In the genomic region with DNA sequence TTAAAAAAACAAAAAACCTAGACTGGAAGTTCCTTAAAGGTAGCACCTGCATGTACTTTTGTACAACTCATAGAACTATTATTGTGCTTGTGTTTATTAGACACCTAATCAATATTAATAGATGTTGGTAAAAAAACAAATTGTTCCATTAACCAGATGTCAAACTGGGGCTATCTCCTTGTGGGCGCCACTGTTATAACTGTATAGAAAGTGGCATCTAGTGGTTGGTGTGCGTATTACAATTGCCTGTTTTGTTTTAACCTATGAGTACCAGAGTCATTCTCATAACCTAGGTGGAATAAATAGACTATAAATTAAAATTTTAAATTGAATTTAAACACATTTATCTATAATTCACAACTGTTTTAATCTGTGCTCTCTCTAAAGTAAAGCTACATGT, we compare ENCODE assay signal across 8 cellular contexts.
A peak's percentile ranks its signal among the peaks of the same experiment; 100 is the strongest.
DNase-seq lines count a peak whose midpoint lies in the region; ATAC-seq and TF ChIP-seq lines count a peak whose summit lies in the region.

No MANE protein-coding gene starts in this region.

- H3K4ac ChIP-seq in H9 (ENCODE audit: low read depth, low read length), result no peak overlapping the region

- no peak overlapping the region for H3K4me3 Mint-ChIP-seq in activated CD4-positive, alpha-beta T cell treated with anti-CD3 and anti-CD28 coated beads, Interleukin-2, amount 10 ng/mL, durations not matched to agents 24 days and 14 days
- H3K4me3 Mint-ChIP-seq in H9 (no peak overlapping the region), natural killer cell (no peak overlapping the region)

- H4K5ac ChIP-seq in H9 (ENCODE audit: insufficient read length, low read depth, low read length), result no peak overlapping the region

- H2BK15ac ChIP-seq in H9 (ENCODE audit: low read depth, low read length), result no peak overlapping the region

- H3K27ac ChIP-seq in H9 (ENCODE audit: insufficient read length, low read depth, low read length) (no peak overlapping the region), tibial artery (no peak overlapping the region)

- H3K14ac ChIP-seq in H9 (ENCODE audit: insufficient read depth, low read length), result no peak overlapping the region

- no peaks in the 10 kb centered on the region for H3K4me1 Mint-ChIP-seq in activated CD4-positive, alpha-beta T cell treated with anti-CD3 and anti-CD28 coated beads, Interleukin-2, amount 10 ng/mL, durations not matched to agents 24 days and 14 days
- H3K4me1 Mint-ChIP-seq in H9, result peaks cover 37 to 40% of the 10 kb centered on the region in 2 experiments
- no peaks in the 10 kb centered on the region for H3K4me1 Mint-ChIP-seq in natural killer cell

- no peaks in the 10 kb centered on the region for H3K36me3 ChIP-seq in tibial artery

- H3K4me1 ChIP-seq in H9 (ENCODE audit: insufficient read depth, low read length), result no peaks in the 10 kb centered on the region
- H3K4me1 ChIP-seq in tibial artery, result peaks cover 0 to 27% (median 0%) of the 10 kb centered on the region in 4 donors

- no peak overlapping the region for H2AFZ ChIP-seq in H9 (ENCODE audit: low read length)

- H2BK120ac ChIP-seq in H9 (ENCODE audit: low read depth, low read length, poor library complexity, severe bottlenecking), result no peak overlapping the region

- H3K23me2 ChIP-seq in H9 (ENCODE audit: insufficient read length, low read depth, low read length, poor library complexity, severe bottlenecking), result no peaks in the 10 kb centered on the region

- TF ChIP-seq CTCF in H9 (conservative IDR thresholded peaks at IDR 0.05) (peak; percentile 89), LNCAP (IDR thresholded peaks at IDR 0.05) (peak; percentile 59), tibial artery (IDR thresholded peaks at IDR 0.05) (peak; percentile 48 to 49), natural killer cell (IDR thresholded peaks at IDR 0.05) (no peak)

- no peak overlapping the region for H2BK12ac ChIP-seq in H9 (ENCODE audit: insufficient read length, low read depth, low read length)

- ATAC-seq in SK-N-SH treated with all-trans-retinoic acid at 6 μM for 48 hours (peak; percentile 80), natural killer cell (no peak)

- WGBS in H9 (ENCODE audit: extremely low coverage, insufficient read length, low lambda C conversion rate), result no CpG with 5 or more reads among the region's 2 CpGs

- H3K9ac ChIP-seq in H9 (ENCODE audit: extremely low read depth, insufficient read length, low read length), result no peak overlapping the region

- H2AK5ac ChIP-seq in H9 (ENCODE audit: insufficient read length, low read length), result no peak overlapping the region

- no peaks in the 10 kb centered on the region for H3K36me3 Mint-ChIP-seq in activated CD4-positive, alpha-beta T cell treated with anti-CD3 and anti-CD28 coated beads, Interleukin-2, amount 10 ng/mL, durations not matched to agents 24 days and 14 days (ENCODE audit: low read depth)
- H3K36me3 Mint-ChIP-seq in H9 (ENCODE audit: insufficient read depth in 1 of 3, low read depth in 3 of 3), result peaks cover 2 to 12% (median 3%) of the 10 kb centered on the region in 3 experiments; a peak in 5 of 7 replicates
- no peaks in the 10 kb centered on the region for H3K36me3 Mint-ChIP-seq in natural killer cell

- H3T11ph ChIP-seq in H9 (ENCODE audit: low read length), result no peak overlapping the region

- H3K27me3 ChIP-seq in H9 (ENCODE audit: insufficient read depth, low read length) (no peaks in the 10 kb centered on the region), tibial artery (no peaks in the 10 kb centered on the region)

- H3K4me2 ChIP-seq in H9 (ENCODE audit: insufficient read depth, insufficient read length, low read length), result no peak overlapping the region

- H3K79me2 ChIP-seq in H9 (ENCODE audit: insufficient read depth, low read length), result no peaks in the 10 kb centered on the region

- peak; percentile 51 for DNase-seq in activated CD4-positive, alpha-beta T cell treated with anti-CD3 and anti-CD28 coated beads, Interleukin-2, amount 10 ng/mL, durations not matched to agents 24 days and 14 days
- DNase-seq in activated CD4-positive, alpha-beta T cell treated with anti-CD3 and anti-CD28 coated beads for 1 hour, result no peak
- DNase-seq in H9, result no peak
- DNase-seq in hepatic stellate cell (ENCODE audit: low spot score), result peak; percentile 4
- DNase-seq in tibial artery, result no peak
- no peak for DNase-seq in natural killer cell

- no peaks in the 10 kb centered on the region for H4K20me1 ChIP-seq in H9 (ENCODE audit: control insufficient read depth, insufficient read depth, insufficient read length)

- H4K8ac ChIP-seq in H9 (replicated peaks; ENCODE audit: insufficient read length, low read depth, low read length), result no peak overlapping the region

- H2BK20ac ChIP-seq in H9 (ENCODE audit: low read depth, low read length, poor library complexity, severe bottlenecking), result no peak overlapping the region

- H3K56ac ChIP-seq in H9 (ENCODE audit: insufficient read length, low read depth, low read length), result no peak overlapping the region

- no peak overlapping the region for H3K23ac ChIP-seq in H9 (ENCODE audit: insufficient read length, low read depth, low read length)

- intact Hi-C loops in activated CD4-positive, alpha-beta T cell treated with anti-CD3 and anti-CD28 coated beads, Interleukin-2, amount 10 ng/mL, durations not matched to agents 24 days and 14 days (cut with micrococcal nuclease), result no loop called here
- intact Hi-C loops in tibial artery (cut with DNase I; ENCODE audit: low total_unique reads) (loop anchor here (10.0 kb wide), 1 partner anchor 312 kb away; no protein-coding TSS in a partner anchor), natural killer cell (cut with micrococcal nuclease) (no loop called here)

- H3K27me3 Mint-ChIP-seq in activated CD4-positive, alpha-beta T cell treated with anti-CD3 and anti-CD28 coated beads, Interleukin-2, amount 10 ng/mL, durations not matched to agents 24 days and 14 days, result no peaks in the 10 kb centered on the region
- H3K27me3 Mint-ChIP-seq in H9 (ENCODE audit: low read depth), result no peaks in the 10 kb centered on the region
- H3K27me3 Mint-ChIP-seq in natural killer cell (ENCODE audit: low read depth in 2 of 2), result no peaks in the 10 kb centered on the region

- H3K79me1 ChIP-seq in H9 (ENCODE audit: insufficient read depth, low read depth, low read length, poor library complexity, severe bottlenecking), result no peaks in the 10 kb centered on the region

- no peak overlapping the region for H3K18ac ChIP-seq in H9 (ENCODE audit: insufficient read length, low read depth, low read length)

- H3K9me3 Mint-ChIP-seq in activated CD4-positive, alpha-beta T cell treated with anti-CD3 and anti-CD28 coated beads, Interleukin-2, amount 10 ng/mL, durations not matched to agents 24 days and 14 days, result no peaks in the 10 kb centered on the region
- H3K9me3 Mint-ChIP-seq in H9 (peaks cover 2 to 3% of the 10 kb centered on the region in 2 experiments; a peak in 3 of 5 replicates), natural killer cell (peaks cover 2 to 8% of the 10 kb centered on the region in 2 donors)

- no peak overlapping the region for H3K27ac Mint-ChIP-seq in activated CD4-positive, alpha-beta T cell treated with anti-CD3 and anti-CD28 coated beads, Interleukin-2, amount 10 ng/mL, durations not matched to agents 24 days and 14 days
- H3K27ac Mint-ChIP-seq in H9, result no peak overlapping the region
- no peak overlapping the region for H3K27ac Mint-ChIP-seq in natural killer cell

- H3K9me3 ChIP-seq in H9 (ENCODE audit: control insufficient read depth, low read depth, low read length), result no peaks in the 10 kb centered on the region
- H3K9me3 ChIP-seq in tibial artery, result no peaks in the 10 kb centered on the region

- no peak overlapping the region for H4K91ac ChIP-seq in H9 (ENCODE audit: insufficient read length, low read depth, low read length)

- no peak overlapping the region for H3K4me3 ChIP-seq in tibial artery

- H2BK5ac ChIP-seq in H9 (ENCODE audit: insufficient read length, low read length), result no peak overlapping the region

TF ChIP-seq in SK-N-SH treated with all-trans-retinoic acid at 6 μM for 48 hours, 23 proteins besides CTCF, POLR2A, EP300 and RAD21:
- TF ChIP-seq CSDC2 (CRISPR knock-in tag; IDR thresholded peaks at IDR 0.05) (no peak), ISL1 (CRISPR knock-in tag; IDR thresholded peaks at IDR 0.05) (no peak), ZNF8 (CRISPR knock-in tag; IDR thresholded peaks at IDR 0.05) (0 out of 2 replicates have a peak, but pooled peaks have one; percentile 35)
- TF ChIP-seq, protein P1, sequence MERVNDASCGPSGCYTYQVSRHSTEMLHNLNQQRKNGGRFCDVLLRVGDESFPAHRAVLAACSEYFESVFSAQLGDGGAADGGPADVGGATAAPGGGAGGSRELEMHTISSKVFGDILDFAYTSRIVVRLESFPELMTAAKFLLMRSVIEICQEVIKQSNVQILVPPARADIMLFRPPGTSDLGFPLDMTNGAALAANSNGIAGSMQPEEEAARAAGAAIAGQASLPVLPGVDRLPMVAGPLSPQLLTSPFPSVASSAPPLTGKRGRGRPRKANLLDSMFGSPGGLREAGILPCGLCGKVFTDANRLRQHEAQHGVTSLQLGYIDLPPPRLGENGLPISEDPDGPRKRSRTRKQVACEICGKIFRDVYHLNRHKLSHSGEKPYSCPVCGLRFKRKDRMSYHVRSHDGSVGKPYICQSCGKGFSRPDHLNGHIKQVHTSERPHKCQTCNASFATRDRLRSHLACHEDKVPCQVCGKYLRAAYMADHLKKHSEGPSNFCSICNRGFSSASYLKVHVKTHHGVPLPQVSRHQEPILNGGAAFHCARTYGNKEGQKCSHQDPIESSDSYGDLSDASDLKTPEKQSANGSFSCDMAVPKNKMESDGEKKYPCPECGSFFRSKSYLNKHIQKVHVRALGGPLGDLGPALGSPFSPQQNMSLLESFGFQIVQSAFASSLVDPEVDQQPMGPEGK (CRISPR knock-in tag; IDR thresholded peaks at IDR 0.05; ENCODE audit: borderline replicate concordance), result no peak
- TF ChIP-seq, protein P2, sequence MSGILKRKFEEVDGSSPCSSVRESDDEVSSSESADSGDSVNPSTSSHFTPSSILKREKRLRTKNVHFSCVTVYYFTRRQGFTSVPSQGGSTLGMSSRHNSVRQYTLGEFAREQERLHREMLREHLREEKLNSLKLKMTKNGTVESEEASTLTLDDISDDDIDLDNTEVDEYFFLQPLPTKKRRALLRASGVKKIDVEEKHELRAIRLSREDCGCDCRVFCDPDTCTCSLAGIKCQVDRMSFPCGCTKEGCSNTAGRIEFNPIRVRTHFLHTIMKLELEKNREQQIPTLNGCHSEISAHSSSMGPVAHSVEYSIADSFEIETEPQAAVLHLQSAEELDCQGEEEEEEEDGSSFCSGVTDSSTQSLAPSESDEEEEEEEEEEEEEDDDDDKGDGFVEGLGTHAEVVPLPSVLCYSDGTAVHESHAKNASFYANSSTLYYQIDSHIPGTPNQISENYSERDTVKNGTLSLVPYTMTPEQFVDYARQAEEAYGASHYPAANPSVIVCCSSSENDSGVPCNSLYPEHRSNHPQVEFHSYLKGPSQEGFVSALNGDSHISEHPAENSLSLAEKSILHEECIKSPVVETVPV (CRISPR knock-in tag; IDR thresholded peaks at IDR 0.05), result no peak
TF ChIP-seq in SK-N-SH treated with all-trans-retinoic acid at 6 μM for 48 hours: peak in this region for 1.

Comparison
In these comparisons a context has a peak if more than half of its experiments do, and no peak if none do; other contexts are left out.
1. DNase-seq: peak in activated CD4-positive, alpha-beta T cell treated with anti-CD3 and anti-CD28 coated beads, Interleukin-2, amount 10 ng/mL, durations not matched to agents 24 days and 14 days (single experiment) and hepatic stellate cell (single experiment); none in activated CD4-positive, alpha-beta T cell treated with anti-CD3 and anti-CD28 coated beads for 1 hour (single experiment), H9 (single experiment), tibial artery (0 of 2) and natural killer cell (single experiment).